9 cellular contexts compared by ENCODE assay signal in the genomic region with DNA sequence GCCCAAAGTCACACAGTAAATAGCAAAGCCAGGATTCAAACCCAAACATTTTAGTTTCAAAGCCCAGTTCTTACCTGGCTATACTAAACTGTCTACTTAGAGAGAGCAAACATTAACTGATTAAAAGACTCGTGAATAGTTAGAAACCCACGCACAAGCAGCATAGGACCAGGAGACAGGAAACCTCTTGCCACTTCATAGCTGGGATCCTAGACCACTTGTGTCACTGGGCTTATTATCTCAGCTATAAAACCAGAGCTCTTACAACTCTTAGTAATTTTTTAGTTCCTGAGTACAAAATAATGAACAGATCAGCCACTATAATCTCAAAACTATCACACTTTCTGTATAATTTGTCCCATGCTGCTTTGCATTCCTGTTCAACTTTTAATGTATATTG. TPM values are rescaled to one million over a fixed set of nuclear protein-coding genes. Genes with fewer than 3 reads are reported as not detected.
DNase-seq lines count a peak whose midpoint lies in the region; ATAC-seq and TF ChIP-seq lines count a peak whose summit lies in the region.
"Had no signal": no experiment of that assay in that cellular context is flagged by ENCODE, and none has a peak within 500 bp of the region (broad histone marks: within the 10 kb centered on the region; RNA-seq: fewer than 3 reads in every experiment).

No MANE protein-coding gene starts in this region.

- H3K23ac ChIP-seq in IMR-90 (ENCODE audit: low read depth, low read length): peak overlapping the region; percentile 67; the same call in 1 of the 2 replicates

- H2AK5ac ChIP-seq in IMR-90 (ENCODE audit: low read depth, low read length): no peak overlapping the region

- POLR2A ChIA-PET in CD8-positive, alpha-beta T cell (lab: Charles Lee): interaction anchor here (0.7 to 4.6 kb wide), 21 partner anchors 17 to 248 kb away, joined by 3 to 90 read pairs (median 4); partner anchors contain the start of gene SNRNP27
- POLR2A ChIA-PET in IMR-90 (lab: Charles Lee; ENCODE audit: unreplicated experiment): no interaction called here

- H3K27me3 ChIP-seq in CD8-positive, alpha-beta T cell (ENCODE audit: insufficient read depth, low read length): no peaks in the 10 kb centered on the region
- H3K27me3 ChIP-seq in IMR-90 (ENCODE audit: control insufficient read depth, insufficient read depth, low read length): no peaks in the 10 kb centered on the region

- no peak overlapping the region for H3K4ac ChIP-seq in IMR-90 (ENCODE audit: low read depth, low read length)

- no peaks in the 10 kb centered on the region for H3K27me3 Mint-ChIP-seq in CD8-positive, alpha-beta T cell (ENCODE audit: low read depth)
- H3K27me3 Mint-ChIP-seq in activated naive CD8-positive, alpha-beta T cell: no peaks in the 10 kb centered on the region
- H3K27me3 Mint-ChIP-seq in neural crest cell (ENCODE audit: low read depth): peaks cover 2% of the 10 kb centered on the region

- peaks cover 57% of the 10 kb centered on the region for H3K4me1 ChIP-seq in CD8-positive, alpha-beta T cell (ENCODE audit: insufficient read depth, low read length)
- peaks cover 8% of the 10 kb centered on the region for H3K4me1 ChIP-seq in IMR-90 (ENCODE audit: control insufficient read depth, insufficient read depth, low read length)

- no peak overlapping the region for H2BK120ac ChIP-seq in IMR-90 (ENCODE audit: low read depth, low read length)

- peaks cover 59% of the 10 kb centered on the region for H3K4me1 Mint-ChIP-seq in CD8-positive, alpha-beta T cell (ENCODE audit: low read depth)
- peaks cover 62% of the 10 kb centered on the region for H3K4me1 Mint-ChIP-seq in activated naive CD8-positive, alpha-beta T cell (ENCODE audit: low read depth)
- H3K4me1 Mint-ChIP-seq in neural crest cell: peaks cover 37% of the 10 kb centered on the region

- BruUV-seq in IMR-90 (replicated peaks; lab: Mats Ljungman, UMichigan): no TSS peak

- in situ Hi-C loops in IMR-90 (cut with MboI; ENCODE audit: low sequenced_read_pairs): no loop called here

- dilution Hi-C loops in IMR-90 (cut with HindIII; ENCODE audit: low sequenced_read_pairs, unreplicated experiment): no loop called here

- H2BK20ac ChIP-seq in IMR-90 (ENCODE audit: low read depth, low read length): no peak overlapping the region

- peak overlapping the region; percentile 96 for H3K27ac Mint-ChIP-seq in CD8-positive, alpha-beta T cell
- peak overlapping the region; percentile 96 for H3K27ac Mint-ChIP-seq in activated naive CD8-positive, alpha-beta T cell
- H3K27ac Mint-ChIP-seq in neural crest cell (ENCODE audit: unreplicated experiment): no peak overlapping the region

- DNase-seq in CD8-positive, alpha-beta T cell: peak in 2 of 7 experiments; percentile 32 to 41
- DNase-seq in IMR-90: no peak
- no peak for DNase-seq in neural crest cell (ENCODE audit: low read depth, low spot score)
- DNase-seq in stimulated activated CD4-positive, alpha-beta T cell treated with anti-CD3 and anti-CD28 coated beads, Interleukin-12 subunit alpha, Interleukin-12 subunit beta, amount 100 ng/mL, for 4 hours: no peak
- no peak for DNase-seq in Kasumi-1 (lab: John Stamatoyannopoulos, UW)
- DNase-seq: kidney; stimulated activated CD4-positive, alpha-beta T cell treated with anti-CD3 and anti-CD28 coated beads, Interleukin-15, amount 100 ng/mL, for 24 hours had no signal

- H2BK5ac ChIP-seq in IMR-90 (ENCODE audit: low read depth, low read length, poor library complexity, severe bottlenecking): no peak overlapping the region

- no peaks in the 10 kb centered on the region for H3K9me3 ChIP-seq in CD8-positive, alpha-beta T cell (ENCODE audit: low read length)
- H3K9me3 ChIP-seq in IMR-90 (ENCODE audit: control insufficient read depth, insufficient read depth, low read length): no peaks in the 10 kb centered on the region

- H3K4me2 ChIP-seq in IMR-90 (ENCODE audit: low read depth, low read length): no peak overlapping the region

- no peak overlapping the region for H3K9ac ChIP-seq in IMR-90 (ENCODE audit: low read depth, low read length)

- TF ChIP-seq CTCF in CD8-positive, alpha-beta T cell (IDR thresholded peaks at IDR 0.05): no peak
- TF ChIP-seq CTCF in IMR-90 (conservative IDR thresholded peaks at IDR 0.05; ENCODE audit: low read depth, low read length) (no peak), neural crest cell (conservative IDR thresholded peaks at IDR 0.05) (no peak)

- TF ChIP-seq RAD21 in IMR-90 (IDR thresholded peaks at IDR 0.05; ENCODE audit: low read length): no peak

- CTCF ChIA-PET in CD8-positive, alpha-beta T cell (lab: Charles Lee): interaction anchor here (0.6 to 7.9 kb wide), 17 partner anchors 13 to 212 kb away, joined by 3 to 54 read pairs (median 3); no protein-coding TSS in a partner anchor
- CTCF ChIA-PET in IMR-90 (lab: Yijun Ruan, JAX): interaction anchor here (0.9 to 1.2 kb wide), 2 partner anchors 18 to 85 kb away, joined by 3 read pairs; no protein-coding TSS in a partner anchor

- no peaks in the 10 kb centered on the region for H3K9me3 Mint-ChIP-seq in CD8-positive, alpha-beta T cell
- H3K9me3 Mint-ChIP-seq in activated naive CD8-positive, alpha-beta T cell (ENCODE audit: low read depth): no peaks in the 10 kb centered on the region
- H3K9me3 Mint-ChIP-seq in neural crest cell: no peaks in the 10 kb centered on the region

- peaks cover 28% of the 10 kb centered on the region for H3K36me3 Mint-ChIP-seq in CD8-positive, alpha-beta T cell
- H3K36me3 Mint-ChIP-seq in activated naive CD8-positive, alpha-beta T cell: no peaks in the 10 kb centered on the region
- no peaks in the 10 kb centered on the region for H3K36me3 Mint-ChIP-seq in neural crest cell (ENCODE audit: low read depth)

- H2AFZ ChIP-seq in IMR-90 (replicated peaks; ENCODE audit: low read length, poor library complexity): no peak overlapping the region

- peak overlapping the region; percentile 83 for H3K4me3 ChIP-seq in CD8-positive, alpha-beta T cell (ENCODE audit: low read depth, low read length)
- no peak overlapping the region for H3K4me3 ChIP-seq in IMR-90 (ENCODE audit: insufficient read depth, low read depth, low read length)

- peak overlapping the region; percentile 58 for H3K27ac ChIP-seq in CD8-positive, alpha-beta T cell (ENCODE audit: low read depth, low read length)
- no peak overlapping the region for H3K27ac ChIP-seq in IMR-90 (ENCODE audit: insufficient read depth, low read length)

- H3K9me1 ChIP-seq in IMR-90 (ENCODE audit: insufficient read depth, low read length): peaks cover 5% of the 10 kb centered on the region; the same call in 1 of the 2 replicates

- intact Hi-C loops in CD8-positive, alpha-beta T cell (cut with DNase I, micrococcal nuclease): loop anchor here in 1 of 2 experiments (2.0 to 10.0 kb wide), 6 partner anchors 49 to 649 kb away; partner anchors contain the start of genes GMCL1, NFU1, PCBP1 and SNRNP27
- intact Hi-C loops in IMR-90 (cut with micrococcal nuclease): loop anchor here (2.0 kb wide), 1 partner anchor 209 kb away; the partner anchor contains the start of gene NFU1

- TF ChIP-seq POLR2A in IMR-90 (IDR thresholded peaks at IDR 0.05; ENCODE audit: low read depth, low read length) (no peak), GM18505 (IDR thresholded peaks at IDR 0.05; ENCODE audit: borderline replicate concordance, extremely low read depth, insufficient read depth, insufficient read length) (no peak)

- no peak overlapping the region; a peak in 1 of 4 replicates for H4K8ac ChIP-seq in IMR-90 (ENCODE audit: low read depth in 2 of 2, low read length in 2 of 2)

- H2AK9ac ChIP-seq in IMR-90 (replicated peaks; ENCODE audit: low read depth, low read length, poor library complexity): no peak overlapping the region

- peaks cover 14% of the 10 kb centered on the region for H4K20me1 ChIP-seq in IMR-90 (ENCODE audit: insufficient read depth, low read length)

- ATAC-seq in CD8-positive, alpha-beta T cell: no peak
- no peak for ATAC-seq in IMR-90 (ENCODE audit: low read depth)
- ATAC-seq in GM18505 (IDR thresholded peaks at IDR 0.05; ENCODE audit: unreplicated experiment): no peak

- H3K56ac ChIP-seq in IMR-90 (ENCODE audit: extremely low read depth, insufficient read depth, low read length): no peak overlapping the region

- H2BK15ac ChIP-seq in IMR-90 (ENCODE audit: low read depth, low read length): no peak overlapping the region

- no peak overlapping the region for H4K5ac ChIP-seq in IMR-90 (ENCODE audit: low read depth, low read length)

- H3K79me1 ChIP-seq in IMR-90 (ENCODE audit: low read depth in 1 of 2, low read length in 2 of 2): peaks cover 9 to 36% of the 10 kb centered on the region in 2 experiments; a peak in 3 of 4 replicates

- H3K18ac ChIP-seq in IMR-90 (ENCODE audit: low read depth, low read length): no peak overlapping the region

- peak overlapping the region; percentile 95 for H3K4me3 Mint-ChIP-seq in CD8-positive, alpha-beta T cell
- peak overlapping the region; percentile 93 for H3K4me3 Mint-ChIP-seq in activated naive CD8-positive, alpha-beta T cell
- peak overlapping the region; percentile 97 for H3K4me3 Mint-ChIP-seq in neural crest cell

- no peak overlapping the region for H4K91ac ChIP-seq in IMR-90 (ENCODE audit: insufficient read depth, low read depth, low read length)

- WGBS in IMR-90 (ENCODE audit: extremely low coverage in 2 of 2, insufficient read length in 1 of 2), 2 experiments: no CpG with 5 or more reads among the region's 2 CpGs

- H3K14ac ChIP-seq in IMR-90 (replicated peaks; ENCODE audit: low read depth, low read length): no peak overlapping the region

- no peaks in the 10 kb centered on the region for H3K36me3 ChIP-seq in CD8-positive, alpha-beta T cell (ENCODE audit: insufficient read depth, low read length)
- H3K36me3 ChIP-seq in IMR-90 (ENCODE audit: control insufficient read depth, insufficient read depth, low read length): no peaks in the 10 kb centered on the region; the same call in 1 of the 2 replicates

TF ChIP-seq in IMR-90, 13 proteins besides CTCF, POLR2A, EP300 and RAD21 (continues in another document):
- TF ChIP-seq CEBPB (IDR thresholded peaks at IDR 0.05; ENCODE audit: low read depth, low read length): no peak
- TF ChIP-seq SMC3 (IDR thresholded peaks at IDR 0.05; ENCODE audit: low read depth, low read length): no peak
- TF ChIP-seq BHLHE40 (IDR thresholded peaks at IDR 0.05; ENCODE audit: low read depth, low read length): no peak
- no peak for TF ChIP-seq MAFK (IDR thresholded peaks at IDR 0.05; ENCODE audit: low read depth, low read length)
- TF ChIP-seq RFX5 (IDR thresholded peaks at IDR 0.05; ENCODE audit: low read depth, low read length): no peak
- no peak for TF ChIP-seq NFE2L2 (IDR thresholded peaks at IDR 0.05; ENCODE audit: low read depth, low read length)

RNA-seq across cellular contexts. Expression of gene AAK1, which starts 2.4 kb away (rescaled TPM):
- total RNA-seq in CD8-positive, alpha-beta T cell: 100 to 1,000 TPM; 156 to 174 TPM
- total RNA-seq in IMR-90 (2012; rRNA removed) (26.5 and 34.7 TPM in 2 replicates), neural crest cell (38.8 and 48.0 TPM in 2 replicates)
- polyA plus RNA-seq in IMR-90 (2012; rRNA removed): 21.9 and 22.1 TPM in 2 replicates
- 10.2 and 11.0 TPM in 2 replicates for polyA plus RNA-seq in IMR-90 (2012; cell fraction: cytosol; rRNA removed)
- 18.0 and 36.8 TPM in 2 replicates for polyA plus RNA-seq in IMR-90 (2012; cell fraction: nucleus; rRNA removed; ENCODE audit: low replicate concordance)
